Comparison of ENCODE assay signal across 8 cellular contexts in genomic region chr9:126386088-126386487, GRCh38. TPM values are rescaled to one million over a fixed set of nuclear protein-coding genes. Genes with fewer than 3 reads are reported as not detected.
A peak's percentile ranks its signal among the peaks of the same experiment; 100 is the strongest.
DNase-seq lines count a peak whose midpoint lies in the region; ATAC-seq, FAIRE-seq and TF ChIP-seq lines count a peak whose summit lies in the region.

No MANE protein-coding gene starts in this region.

- CTCF ChIA-PET in WTC11 (lab: Charles Lee): interaction anchor here (0.6 to 3.3 kb wide), 10 partner anchors 12 to 1837 kb away, joined by 3 to 17 read pairs (median 4); no protein-coding TSS in a partner anchor

- ATAC-seq in WTC11: peak; percentile 93
- no peak for ATAC-seq in activated T-cell treated with anti-CD3 and anti-CD28 coated beads, Interleukin-2, amount 50 U/mL, for 4 hours
- ATAC-seq in HG02852 (IDR thresholded peaks at IDR 0.05; ENCODE audit: unreplicated experiment): no peak

- H3K79me2 ChIP-seq in GM23248 (ENCODE audit: insufficient read depth) (no peaks in the 10 kb centered on the region), keratinocyte (ENCODE audit: control insufficient read depth, insufficient read depth, low read length) (no peaks in the 10 kb centered on the region)

- TF ChIP-seq CTCF in AG09319 (IDR thresholded peaks at IDR 0.05; ENCODE audit: low read depth, low read length) (peak; percentile 11), WTC11 (IDR thresholded peaks at IDR 0.05) (no peak), keratinocyte (optimal IDR thresholded peaks at IDR 0.05 in 1 of 3, IDR thresholded peaks at IDR 0.05 in 1 of 3, conservative IDR thresholded peaks at IDR 0.05 in 1 of 3; ENCODE audit: extremely low read depth in 1 of 3, insufficient read depth in 2 of 3, low read length in 3 of 3) (peak; percentile 41 to 84 (median 58))

- H3K4me3 ChIP-seq in GM23248: no peak overlapping the region
- no peak overlapping the region for H3K4me3 ChIP-seq in keratinocyte (ENCODE audit: control insufficient read depth in 2 of 3, extremely low read depth in 1 of 3, insufficient read depth in 2 of 3, low read depth in 1 of 3, low read length in 3 of 3)

- H3K9ac ChIP-seq in GM23248: no peak overlapping the region
- no peak overlapping the region for H3K9ac ChIP-seq in keratinocyte (ENCODE audit: control insufficient read depth, extremely low read depth, insufficient read depth, low read length)

- H3K4me3 Mint-ChIP-seq in WTC11: no peak overlapping the region
- no peak overlapping the region for H3K4me3 Mint-ChIP-seq in activated T-cell treated with anti-CD3 and anti-CD28 coated beads, Interleukin-2, amount 50 U/mL, for 4 hours

- no peak overlapping the region for H3K27ac Mint-ChIP-seq in WTC11

- H3K36me3 ChIP-seq in GM23248 (ENCODE audit: low read depth) (no peaks in the 10 kb centered on the region), keratinocyte (ENCODE audit: control insufficient read depth in 2 of 2, extremely low read depth in 1 of 2, insufficient read depth in 2 of 2, low read length in 2 of 2) (no peaks in the 10 kb centered on the region)

- no peaks in the 10 kb centered on the region for H3K36me3 Mint-ChIP-seq in WTC11
- peaks cover 7% of the 10 kb centered on the region for H3K36me3 Mint-ChIP-seq in activated T-cell treated with anti-CD3 and anti-CD28 coated beads, Interleukin-2, amount 50 U/mL, for 4 hours (ENCODE audit: insufficient read depth)

- H3K9me2 ChIP-seq in GM23248 (ENCODE audit: insufficient read depth): no peaks in the 10 kb centered on the region

- H3K27ac ChIP-seq in GM23248 (no peak overlapping the region), keratinocyte (ENCODE audit: control insufficient read depth, insufficient read depth, low read length) (no peak overlapping the region)

- in situ Hi-C loops in GM23248 (cut with MboI): no loop called here

- H3K4me2 ChIP-seq in GM23248 (ENCODE audit: unreplicated experiment): no peak overlapping the region
- H3K4me2 ChIP-seq in keratinocyte (ENCODE audit: control insufficient read depth, extremely low read depth, insufficient read depth, low read depth, low read length): no peak overlapping the region

- FAIRE-seq in keratinocyte (lab: Jason Lieb, UNC): no peak

- POLR2A ChIA-PET in WTC11 (lab: Charles Lee): no interaction called here

- H3K9me3 ChIP-seq in GM23248 (ENCODE audit: low read depth) (no peaks in the 10 kb centered on the region), keratinocyte (ENCODE audit: control insufficient read depth, low read depth, low read length) (no peaks in the 10 kb centered on the region)

- H3K27me3 ChIP-seq in GM23248 (replicated peaks; ENCODE audit: insufficient read depth) (no peaks in the 10 kb centered on the region), keratinocyte (ENCODE audit: control insufficient read depth, extremely low read depth, insufficient read depth, low read length) (no peaks in the 10 kb centered on the region)

- dilution Hi-C loops in keratinocyte (cut with MboI; ENCODE audit: extremely low pct_ligation_motif_present, low sequenced_read_pairs): no loop called here

- H3K9me3 Mint-ChIP-seq in WTC11: no peaks in the 10 kb centered on the region
- H3K9me3 Mint-ChIP-seq in activated T-cell treated with anti-CD3 and anti-CD28 coated beads, Interleukin-2, amount 50 U/mL, for 4 hours: no peaks in the 10 kb centered on the region

- H2AFZ ChIP-seq in GM23248: no peak overlapping the region
- no peak overlapping the region for H2AFZ ChIP-seq in keratinocyte (ENCODE audit: control insufficient read depth, low read length)

- no peaks in the 10 kb centered on the region for H3K27me3 Mint-ChIP-seq in WTC11 (ENCODE audit: low read depth)
- no peaks in the 10 kb centered on the region for H3K27me3 Mint-ChIP-seq in activated T-cell treated with anti-CD3 and anti-CD28 coated beads, Interleukin-2, amount 50 U/mL, for 4 hours (ENCODE audit: low read depth)

- H3K9me1 ChIP-seq in keratinocyte (ENCODE audit: control insufficient read depth, extremely low read depth, insufficient read depth, low read length): no peaks in the 10 kb centered on the region

- whole genome bisulfite sequencing in GM23248 (ENCODE audit: low coverage in 1 of 2, low lambda C conversion rate in 2 of 2, missing lambda C conversion rate in 2 of 2), 2 experiments: 71 to 80% methylated on average over 5 of the region's 5 CpGs

- DNase-seq in AG09319 (ENCODE audit: extremely low read depth, low read depth): no peak
- peak; percentile 43 for DNase-seq in GM23248
- peak; percentile 32 for DNase-seq in WTC11 (ENCODE audit: low spot score)
- DNase-seq in keratinocyte (ENCODE audit: low read depth, low spot score): no peak
- DNase-seq in effector CD8-positive, alpha-beta T cell (lab: John Stamatoyannopoulos, UW): no peak
- DNase-seq in activated T-cell treated with anti-CD3 and anti-CD28 coated beads, Interleukin-2, amount 50 U/mL, for 4 hours: no peak
- DNase-seq in SKM-1 treated with dmso at 0.1 percent for 144 hours (lab: John Stamatoyannopoulos, UW; ENCODE audit: unreplicated experiment): no peak

- H3K4me1 Mint-ChIP-seq in WTC11: peaks cover 18% of the 10 kb centered on the region
- H3K4me1 Mint-ChIP-seq in activated T-cell treated with anti-CD3 and anti-CD28 coated beads, Interleukin-2, amount 50 U/mL, for 4 hours (ENCODE audit: low read depth): peaks cover 4% of the 10 kb centered on the region

- H4K20me1 ChIP-seq in GM23248 (ENCODE audit: insufficient read depth): no peaks in the 10 kb centered on the region
- no peaks in the 10 kb centered on the region for H4K20me1 ChIP-seq in keratinocyte (ENCODE audit: control insufficient read depth, extremely low read depth, insufficient read depth, low read length)

- no peaks in the 10 kb centered on the region for H3K4me1 ChIP-seq in GM23248 (ENCODE audit: insufficient read depth)
- H3K4me1 ChIP-seq in keratinocyte (ENCODE audit: control insufficient read depth, extremely low read depth, insufficient read depth, low read length): no peaks in the 10 kb centered on the region

- no peaks in the 10 kb centered on the region for H3F3A ChIP-seq in GM23248 (ENCODE audit: insufficient read depth)

TF ChIP-seq in WTC11, 78 proteins besides CTCF, POLR2A, EP300 and RAD21 (continues in another document):
- TF ChIP-seq TCF7 (CRISPR knock-in tag; IDR thresholded peaks at IDR 0.05; ENCODE audit: low read depth): no peak
- no peak for TF ChIP-seq ZNF396 (CRISPR knock-in tag; IDR thresholded peaks at IDR 0.05; ENCODE audit: borderline replicate concordance)
- no peak for TF ChIP-seq AFF4 (CRISPR knock-in tag; IDR thresholded peaks at IDR 0.05; ENCODE audit: borderline replicate concordance)
- no peak for TF ChIP-seq CDX4 (CRISPR knock-in tag; IDR thresholded peaks at IDR 0.05; ENCODE audit: borderline replicate concordance)

RNA-seq across cellular contexts. Expression of gene MVB12B, which starts 59.5 kb away (rescaled TPM):
- 5.5 and 8.3 TPM in 2 replicates for total RNA-seq in GM23248 (2014; rRNA removed; shearing (Covaris generic))
- polyA plus RNA-seq in GM23248 (2016; fragmentation: Nextera tagmentation; extraction: Ambion mirVana) (2.4 and 2.9 TPM in 2 replicates), keratinocyte (0.54 to 2.5 TPM (median 1.2 TPM) in 3 replicates)
- 4.9 to 5.7 TPM (median 5.5 TPM) in 3 replicates for total RNA-seq in WTC11 (2021)
- 0.35 TPM for polyA plus RNA-seq in keratinocyte (2011; ENCODE audit: low read depth)
- polyA plus RNA-seq in keratinocyte (2011; cell fraction: cytosol; rRNA removed): 1.3 and 1.5 TPM in 2 replicates
- polyA plus RNA-seq in keratinocyte (2011; cell fraction: nucleus; rRNA removed): 2.4 and 2.6 TPM in 2 replicates
- 0.35 and 1.3 TPM in 2 replicates for polyA plus RNA-seq in keratinocyte (2012; ENCODE audit: low replicate concordance)
- polyA minus RNA-seq in keratinocyte: 2.8 to 3.3 TPM (median 2.8 TPM) in 3 replicates
- 1.7 TPM for polyA minus RNA-seq in keratinocyte (2011; cell fraction: cytosol; rRNA and poly(A)+ RNA removed)
- polyA minus RNA-seq in keratinocyte (2011; cell fraction: nucleus; rRNA and poly(A)+ RNA removed): 2.5 and 6.2 TPM in 2 replicates
- total RNA-seq in activated T-cell treated with anti-CD3 and anti-CD28 coated beads, Interleukin-2, amount 50 U/mL, for 4 hours: 1 to 10 TPM; 3.7 to 4.5 (median 4.1) TPM

Comparison
In these comparisons a context has a peak if more than half of its experiments do, and no peak if none do; other contexts are left out.
1. DNase-seq: peak in GM23248 (single experiment) and WTC11 (single experiment); none in AG09319 (single experiment), keratinocyte (single experiment), effector CD8-positive, alpha-beta T cell (single experiment), activated T-cell treated with anti-CD3 and anti-CD28 coated beads, Interleukin-2, amount 50 U/mL, for 4 hours (single experiment) and SKM-1 treated with dmso at 0.1 percent for 144 hours (single experiment).